Comparison of ENCODE assay signal across 8 cellular contexts in the genomic region with DNA sequence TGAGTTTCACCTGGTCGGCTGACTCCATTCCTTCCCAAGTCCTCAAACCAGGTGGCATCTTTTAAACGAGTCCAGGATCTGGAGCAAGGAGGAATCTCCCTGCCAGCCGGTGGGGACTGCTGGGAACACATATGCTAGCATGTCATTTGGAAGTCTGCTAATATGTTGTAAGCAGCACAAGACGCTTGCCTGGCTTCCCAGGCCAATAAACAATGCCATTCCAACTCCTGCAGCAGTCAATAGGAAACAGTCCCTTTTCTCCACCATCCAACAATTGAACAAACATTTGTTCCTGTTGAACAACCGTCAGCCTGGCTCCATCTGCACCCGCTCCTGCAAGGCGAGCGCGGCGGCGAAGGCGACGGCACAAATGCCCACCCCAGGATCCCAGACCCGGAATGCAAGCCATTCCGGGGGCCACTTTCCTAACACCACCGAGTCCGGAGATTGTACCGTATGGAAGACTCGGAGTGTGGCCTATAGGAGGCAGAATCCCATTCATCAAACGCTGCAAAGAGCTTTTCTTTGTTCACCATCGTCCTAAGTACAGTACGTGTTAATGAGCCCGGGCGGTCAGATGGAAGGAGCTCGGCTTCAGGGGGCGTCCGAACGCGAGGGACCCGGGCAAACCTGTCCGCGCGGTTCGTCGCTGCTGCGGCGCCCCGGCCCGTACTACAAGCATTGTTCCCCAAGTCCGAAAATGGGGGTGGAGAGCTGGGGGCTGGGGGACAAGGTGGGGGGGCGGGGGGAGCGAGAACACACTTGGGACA. TPM values are rescaled to one million over a fixed set of nuclear protein-coding genes. Genes with fewer than 3 reads are reported as not detected.
A peak's percentile ranks its signal among the peaks of the same experiment; 100 is the strongest.
DNase-seq lines count a peak whose midpoint lies in the region; ATAC-seq and TF ChIP-seq lines count a peak whose summit lies in the region.

No MANE protein-coding gene starts in this region.

- H3K27me3 ChIP-seq in adrenal gland, result no peaks in the 10 kb centered on the region
- H3K27me3 ChIP-seq in iPS DF 6.9 (ENCODE audit: control insufficient read depth, insufficient read depth, low read length), result peaks cover 5% of the 10 kb centered on the region; the same call in 1 of the 2 replicates
- no peaks in the 10 kb centered on the region for H3K27me3 ChIP-seq in skeletal muscle satellite cell (ENCODE audit: control insufficient read depth, insufficient read depth, low read length)

- H3K4me1 ChIP-seq in adrenal gland (replicated peaks in 1 of 2), result peaks cover 56 to 61% of the 10 kb centered on the region in 2 donors
- peaks cover 14% of the 10 kb centered on the region for H3K4me1 ChIP-seq in iPS DF 6.9 (ENCODE audit: control insufficient read depth, insufficient read depth, low read length)
- peaks cover 52% of the 10 kb centered on the region for H3K4me1 ChIP-seq in skeletal muscle satellite cell (ENCODE audit: control insufficient read depth, insufficient read depth, low read length)

- H3K27ac ChIP-seq in adrenal gland, result peak overlapping the region; percentile 19 to 95 (median 90)
- no peak overlapping the region for H3K27ac ChIP-seq in iPS DF 6.9 (ENCODE audit: low read length)

- peak overlapping the region; percentile 90 for H3K4me2 ChIP-seq in skeletal muscle satellite cell (ENCODE audit: low read length)

- H3K9ac ChIP-seq in skeletal muscle satellite cell (ENCODE audit: low read depth, low read length), result peak overlapping the region; percentile 65

- intact Hi-C loops in adrenal gland (cut with DNase I), result loop anchor here in 1 of 2 donors (5.0 kb wide), 1 partner anchor 205 kb away; no protein-coding TSS in a partner anchor

- H3K4me3 ChIP-seq in adrenal gland (peak overlapping the region in 2 of 4 donors; percentile 55 to 79), iPS DF 6.9 (ENCODE audit: low read length) (peak overlapping the region; percentile 79; the same call in 1 of the 2 replicates), skeletal muscle satellite cell (ENCODE audit: low read length) (peak overlapping the region; percentile 78)

- H3K9me3 ChIP-seq in adrenal gland (replicated peaks in 1 of 3), result no peaks in the 10 kb centered on the region
- H3K9me3 ChIP-seq in iPS DF 6.9 (ENCODE audit: control insufficient read depth, insufficient read depth, low read length), result no peaks in the 10 kb centered on the region
- no peaks in the 10 kb centered on the region for H3K9me3 ChIP-seq in skeletal muscle satellite cell (replicated peaks; ENCODE audit: low read length)

- TF ChIP-seq CTCF in adrenal gland (IDR thresholded peaks at IDR 0.05), result no peak

- TF ChIP-seq POLR2A in adrenal gland (IDR thresholded peaks at IDR 0.05), result peak in 1 of 2 donors; percentile 20

- DNase-seq in SIG-M5 treated with dmso at 0.1 percent for 504 hours (lab: John Stamatoyannopoulos, UW; ENCODE audit: unreplicated experiment), result peak; percentile 56
- no peak for DNase-seq in SIG-M5 (lab: John Stamatoyannopoulos, UW)
- DNase-seq in NCI-H1417 treated with DMSO at 0.1 percent for 48 hours (lab: John Stamatoyannopoulos, UW), result peak; percentile 5
- peak in 4 of 7 donors; percentile 35 to 71 (median 53) for DNase-seq in adrenal gland
- DNase-seq in iPS DF 6.9 (ENCODE audit: low read depth, low spot score), result no peak
- DNase-seq in activated gamma-delta T cell treated with Interleukin-2 at 50 U/mL for 16 hours, result no peak

- H3K36me3 ChIP-seq in adrenal gland (replicated peaks in 1 of 2) (no peaks in the 10 kb centered on the region), iPS DF 6.9 (ENCODE audit: control insufficient read depth, insufficient read depth, low read length) (no peaks in the 10 kb centered on the region), skeletal muscle satellite cell (ENCODE audit: insufficient read depth, low read length) (peaks cover 3% of the 10 kb centered on the region)

- ATAC-seq in GM21619 (IDR thresholded peaks at IDR 0.05; ENCODE audit: unreplicated experiment), result no peak

- 4 to 7% (median 4%) methylated on average over 20 to 42 of the region's 42 CpGs for WGBS in adrenal gland, 4 donors
- WGBS in iPS DF 6.9 (ENCODE audit: insufficient coverage, insufficient read length), result no CpG with 5 or more reads among the region's 42 CpGs

RNA-seq across cellular contexts. Expression of a gene that starts 1.6 kb away (rescaled TPM):
- 10 to 100 TPM; 37.7 to 90.9 (median 82.3) TPM for total RNA-seq in adrenal gland
- polyA plus RNA-seq in adrenal gland, result 10 to 100 TPM; 15.1 to 56.7 (median 17.8) TPM
- 14.4 and 18.6 TPM in 2 replicates for total RNA-seq in skeletal muscle satellite cell (2012; rRNA removed)

RNA-seq across cellular contexts. Expression of a gene that starts 49.1 kb away (rescaled TPM):
- 10 to 100 TPM in 7 of 8 donors, 1 to 10 TPM in 1; 2.7 to 20.1 (median 15.6) TPM for total RNA-seq in adrenal gland
- 10 to 100 TPM; 16.5 to 24.5 (median 17.8) TPM for polyA plus RNA-seq in adrenal gland
- total RNA-seq in skeletal muscle satellite cell (2012; rRNA removed), result 15.1 and 18.3 TPM in 2 replicates

RNA-seq across cellular contexts. Expression of a gene that starts 59.0 kb away (rescaled TPM):
- total RNA-seq in adrenal gland, result 10 to 100 TPM; 12.4 to 20.6 (median 16.6) TPM
- 10 to 100 TPM in 1 of 3 donors, 1 to 10 TPM in 2; 6.5 to 23.2 (median 7.0) TPM for polyA plus RNA-seq in adrenal gland
- total RNA-seq in skeletal muscle satellite cell (2012; rRNA removed), result 13.1 and 13.9 TPM in 2 replicates

Comparison
In these comparisons a context has a peak if more than half of its experiments do, and no peak if none do; other contexts are left out.
1. DNase-seq: peak in SIG-M5 treated with dmso at 0.1 percent for 504 hours (single experiment), NCI-H1417 treated with DMSO at 0.1 percent for 48 hours (single experiment) and adrenal gland (4 of 7); none in SIG-M5 (single experiment), iPS DF 6.9 (single experiment) and activated gamma-delta T cell treated with Interleukin-2 at 50 U/mL for 16 hours (single experiment).